16 cellular contexts compared by ENCODE assay signal in genomic region chrX:2226906-2227656, GRCh38.
"Had no signal": no experiment of that assay in that cellular context is flagged by ENCODE, and none has a peak within 500 bp of the region (broad histone marks: within the 10 kb centered on the region; RNA-seq: fewer than 3 reads in every experiment).

No MANE protein-coding gene starts in this region.

- H3K36me3 ChIP-seq: cardiac muscle cell, pancreas had no signal

- ATAC-seq: pancreas, T-helper 17 cell had no signal

- H3K4me3 Mint-ChIP-seq: activated naive CD4-positive, alpha-beta T cell treated with anti-CD3 and anti-CD28 coated beads, Interleukin-2, amount 10 ng/mL, durations not matched to agents 7 days and 5 days; T-helper 17 cell had no signal

- H3K4me3 ChIP-seq: cardiac muscle cell, esophagus muscularis mucosa, left ventricle myocardium inferior, pancreas, tibial nerve had no signal

- H3K27me3 Mint-ChIP-seq: activated naive CD4-positive, alpha-beta T cell treated with anti-CD3 and anti-CD28 coated beads, Interleukin-2, amount 10 ng/mL, durations not matched to agents 7 days and 5 days; T-helper 17 cell had no signal

- H3K27ac ChIP-seq: cardiac muscle cell, esophagus muscularis mucosa, left ventricle myocardium inferior, pancreas, tibial nerve had no signal

- H3K4me1 ChIP-seq: esophagus muscularis mucosa, left ventricle myocardium inferior, pancreas, tibial nerve had no signal

- H3K4me1 Mint-ChIP-seq: activated naive CD4-positive, alpha-beta T cell treated with anti-CD3 and anti-CD28 coated beads, Interleukin-2, amount 10 ng/mL, durations not matched to agents 7 days and 5 days; T-helper 17 cell had no signal

- H3K27me3 ChIP-seq: cardiac muscle cell, esophagus muscularis mucosa, pancreas, tibial nerve had no signal

- FAIRE-seq: colon, kidney, pancreas, TTC549 had no signal

- H3K9me3 ChIP-seq: pancreas had no signal

- DNase-seq: activated CD4-positive, alpha-beta T cell treated with anti-CD3 and anti-CD28 coated beads, Interleukin-2, amount 50 U/mL, for 48 hours; activated CD4-positive, CD25-positive, alpha-beta regulatory T cell treated with anti-CD3 and anti-CD28 coated beads, Interleukin-2, amount 50 U/mL, for 72 hours; activated naive CD4-positive, alpha-beta T cell treated with anti-CD3 and anti-CD28 coated beads, Interleukin-2, amount 10 ng/mL, durations not matched to agents 7 days and 5 days; hippocampal formation; kidney; left ventricle myocardium inferior; mesendoderm; pancreas; stimulated activated CD4-positive, alpha-beta T cell treated with anti-CD3 and anti-CD28 coated beads, Interleukin-1b, Interleukin-23, amount 100 ng/mL, for 48 hours; substantia nigra; T-helper 17 cell had no signal

- H3K27ac Mint-ChIP-seq: activated naive CD4-positive, alpha-beta T cell treated with anti-CD3 and anti-CD28 coated beads, Interleukin-2, amount 10 ng/mL, durations not matched to agents 7 days and 5 days; T-helper 17 cell had no signal
